ENCODE assay signal across 12 cellular contexts in the genomic region with DNA sequence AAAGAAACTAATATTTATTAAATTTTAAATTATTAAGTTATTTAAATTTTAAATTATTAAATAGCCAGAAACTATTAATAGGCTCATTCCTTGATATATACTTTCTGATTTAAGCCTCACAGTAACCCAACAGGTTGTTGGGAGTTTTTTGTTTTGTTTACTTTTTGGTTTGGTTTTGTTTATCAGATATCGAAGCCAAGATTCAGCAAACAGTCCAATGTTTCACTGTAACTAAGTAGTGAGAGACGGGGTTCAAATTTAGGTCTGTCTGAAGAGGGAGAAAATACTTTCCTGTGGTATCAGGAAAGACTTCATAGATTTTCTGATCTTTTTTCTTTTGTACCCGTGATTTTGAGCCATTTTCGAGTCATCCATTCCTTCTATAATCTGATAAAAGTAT. TPM values are rescaled to one million over a fixed set of nuclear protein-coding genes. Genes with fewer than 3 reads are reported as not detected.
"Had no signal": no experiment of that assay in that cellular context is flagged by ENCODE, and none has a peak within 500 bp of the region (broad histone marks: within the 10 kb centered on the region; RNA-seq: fewer than 3 reads in every experiment).

No MANE protein-coding gene starts in this region.

- DNase-seq: GM23248, GOT3, H7, H9, HCEC 1CT, HFFc6 had no signal

- H3K36me3 ChIP-seq: HAP-1 had no signal

- FAIRE-seq: H1, H54 had no signal

- ATAC-seq: GM23338, HCT116 had no signal

- H3K4me3 ChIP-seq: GM23248, GM23338, HAP-1 had no signal

- H2AFZ ChIP-seq: GM23248 had no signal

- H3K9ac ChIP-seq: GM23248 had no signal

- H3K9me3 ChIP-seq: HAP-1 had no signal

- H3K4me1 ChIP-seq: HAP-1 had no signal

- H3K27ac ChIP-seq: GM23248 had no signal

- H3K4me2 ChIP-seq: GM23338 had no signal

RNA-seq across cellular contexts. Expression of a gene that starts 54.2 kb away (rescaled TPM):
- total RNA-seq: GM23248, H1, H4, H7, H9 had no signal
- polyA plus RNA-seq: H1 had no signal
